In genomic region chr10:44030132-44030531, GRCh38 we compare ENCODE assay signal across 9 cellular contexts.
DNase-seq lines count a peak whose midpoint lies in the region; ATAC-seq and TF ChIP-seq lines count a peak whose summit lies in the region.
"Had no signal": no experiment of that assay in that cellular context is flagged by ENCODE, and none has a peak within 500 bp of the region (broad histone marks: within the 10 kb centered on the region; RNA-seq: fewer than 3 reads in every experiment).

No MANE protein-coding gene starts in this region.

- H3K4me1 ChIP-seq in smooth muscle cell (ENCODE audit: low read depth), result no peaks in the 10 kb centered on the region

- H3K27me3 ChIP-seq in smooth muscle cell (ENCODE audit: low read depth), result no peaks in the 10 kb centered on the region

- H2AFZ ChIP-seq in smooth muscle cell (ENCODE audit: low read depth), result no peak overlapping the region

- 65% methylated on average over 4 of the region's 4 CpGs for WGBS in smooth muscle cell (ENCODE audit: low lambda C conversion rate)

- ATAC-seq in GM19351 (IDR thresholded peaks at IDR 0.05; ENCODE audit: unreplicated experiment), result peak; percentile 98
- peak; percentile 92 for ATAC-seq in HG03378 (IDR thresholded peaks at IDR 0.05; ENCODE audit: unreplicated experiment)

- no peak overlapping the region for H3K27ac ChIP-seq in C4-2B
- H3K27ac ChIP-seq in smooth muscle cell (ENCODE audit: low read depth), result no peak overlapping the region
- H3K27ac ChIP-seq: VCaP had no signal

- no peak overlapping the region for H3K4me2 ChIP-seq in smooth muscle cell

- no peak overlapping the region for H3K9ac ChIP-seq in smooth muscle cell (ENCODE audit: low read depth)

- TF ChIP-seq CTCF in C4-2B (conservative IDR thresholded peaks at IDR 0.05), result peak; percentile 30
- TF ChIP-seq CTCF in astrocyte of the spinal cord (IDR thresholded peaks at IDR 0.05; ENCODE audit: low read depth, low read length), result peak; percentile 2
- TF ChIP-seq CTCF in smooth muscle cell (IDR thresholded peaks at IDR 0.05; ENCODE audit: borderline replicate concordance, insufficient read depth, poor library complexity, severe bottlenecking), result no peak
- TF ChIP-seq CTCF in foreskin fibroblast (IDR thresholded peaks at IDR 0.05; ENCODE audit: low read depth, low read length), result no peak

- no peaks in the 10 kb centered on the region for H3K36me3 ChIP-seq in smooth muscle cell (ENCODE audit: low read depth)

- H3K79me2 ChIP-seq in smooth muscle cell (ENCODE audit: low read depth), result no peaks in the 10 kb centered on the region

- DNase-seq in astrocyte of the spinal cord (ENCODE audit: low read depth, low spot score) (no peak), NCI-H1048 (lab: John Stamatoyannopoulos, UW) (no peak), smooth muscle cell (lab: John Stamatoyannopoulos, UW; ENCODE audit: unreplicated experiment) (no peak), HT-29 (ENCODE audit: low spot score) (no peak), foreskin fibroblast (no peak)

- H4K20me1 ChIP-seq in smooth muscle cell (ENCODE audit: low read depth), result no peaks in the 10 kb centered on the region

- in situ Hi-C loops in astrocyte of the spinal cord (cut with HindIII; ENCODE audit: low sequenced_read_pairs), result no loop called here

- H3K4me3 ChIP-seq in astrocyte of the spinal cord (ENCODE audit: low read depth, low read length) (no peak overlapping the region), smooth muscle cell (no peak overlapping the region), foreskin fibroblast (ENCODE audit: low read depth in 1 of 2, low read length in 2 of 2) (no peak overlapping the region)

- no peaks in the 10 kb centered on the region for H3F3A ChIP-seq in smooth muscle cell (ENCODE audit: low read depth)

- H3K9me3 ChIP-seq in smooth muscle cell (replicated peaks; ENCODE audit: low read depth), result no peaks in the 10 kb centered on the region

Comparison
In these comparisons a context has a peak if more than half of its experiments do, and no peak if none do; other contexts are left out.
1. CTCF ChIP-seq: peak in C4-2B (single experiment) and astrocyte of the spinal cord (single experiment); none in smooth muscle cell (single experiment) and foreskin fibroblast (single experiment).